In the genomic region with DNA sequence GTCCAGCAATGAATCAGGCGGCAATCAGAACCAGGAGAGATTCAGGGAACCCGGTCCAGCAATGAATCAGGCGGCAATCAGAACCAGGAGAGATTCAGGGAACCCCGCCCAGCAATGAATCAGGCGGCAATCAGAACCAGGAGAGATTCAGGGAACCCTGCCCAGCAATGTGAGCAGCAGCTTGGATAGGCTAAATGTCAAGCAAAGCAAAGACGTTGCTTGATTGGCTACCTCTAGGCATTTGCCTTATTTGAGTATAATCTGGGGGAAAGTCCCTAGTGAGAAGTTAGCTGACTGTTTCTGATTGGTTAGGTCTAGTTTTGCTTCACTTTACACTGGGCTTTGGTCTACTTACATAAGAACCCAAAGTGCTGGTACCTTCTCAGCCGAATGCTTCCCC, we compare ENCODE assay signal across 1 cellular context.
TF ChIP-seq lines count a peak whose summit lies in the region.

No MANE protein-coding gene starts in this region.

TF ChIP-seq in WTC11, 78 proteins besides CTCF, POLR2A, EP300 and RAD21 (continued from another document):
- TF ChIP-seq, protein P1, sequence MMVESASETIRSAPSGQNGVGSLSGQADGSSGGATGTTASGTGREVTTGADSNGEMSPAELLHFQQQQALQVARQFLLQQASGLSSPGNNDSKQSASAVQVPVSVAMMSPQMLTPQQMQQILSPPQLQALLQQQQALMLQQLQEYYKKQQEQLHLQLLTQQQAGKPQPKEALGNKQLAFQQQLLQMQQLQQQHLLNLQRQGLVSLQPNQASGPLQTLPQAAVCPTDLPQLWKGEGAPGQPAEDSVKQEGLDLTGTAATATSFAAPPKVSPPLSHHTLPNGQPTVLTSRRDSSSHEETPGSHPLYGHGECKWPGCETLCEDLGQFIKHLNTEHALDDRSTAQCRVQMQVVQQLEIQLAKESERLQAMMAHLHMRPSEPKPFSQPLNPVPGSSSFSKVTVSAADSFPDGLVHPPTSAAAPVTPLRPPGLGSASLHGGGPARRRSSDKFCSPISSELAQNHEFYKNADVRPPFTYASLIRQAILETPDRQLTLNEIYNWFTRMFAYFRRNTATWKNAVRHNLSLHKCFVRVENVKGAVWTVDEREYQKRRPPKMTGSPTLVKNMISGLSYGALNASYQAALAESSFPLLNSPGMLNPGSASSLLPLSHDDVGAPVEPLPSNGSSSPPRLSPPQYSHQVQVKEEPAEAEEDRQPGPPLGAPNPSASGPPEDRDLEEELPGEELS (CRISPR knock-in tag; IDR thresholded peaks at IDR 0.05), result no peak
- no peak for TF ChIP-seq TEAD4 (CRISPR knock-in tag; IDR thresholded peaks at IDR 0.05)
- TF ChIP-seq, protein P2, sequence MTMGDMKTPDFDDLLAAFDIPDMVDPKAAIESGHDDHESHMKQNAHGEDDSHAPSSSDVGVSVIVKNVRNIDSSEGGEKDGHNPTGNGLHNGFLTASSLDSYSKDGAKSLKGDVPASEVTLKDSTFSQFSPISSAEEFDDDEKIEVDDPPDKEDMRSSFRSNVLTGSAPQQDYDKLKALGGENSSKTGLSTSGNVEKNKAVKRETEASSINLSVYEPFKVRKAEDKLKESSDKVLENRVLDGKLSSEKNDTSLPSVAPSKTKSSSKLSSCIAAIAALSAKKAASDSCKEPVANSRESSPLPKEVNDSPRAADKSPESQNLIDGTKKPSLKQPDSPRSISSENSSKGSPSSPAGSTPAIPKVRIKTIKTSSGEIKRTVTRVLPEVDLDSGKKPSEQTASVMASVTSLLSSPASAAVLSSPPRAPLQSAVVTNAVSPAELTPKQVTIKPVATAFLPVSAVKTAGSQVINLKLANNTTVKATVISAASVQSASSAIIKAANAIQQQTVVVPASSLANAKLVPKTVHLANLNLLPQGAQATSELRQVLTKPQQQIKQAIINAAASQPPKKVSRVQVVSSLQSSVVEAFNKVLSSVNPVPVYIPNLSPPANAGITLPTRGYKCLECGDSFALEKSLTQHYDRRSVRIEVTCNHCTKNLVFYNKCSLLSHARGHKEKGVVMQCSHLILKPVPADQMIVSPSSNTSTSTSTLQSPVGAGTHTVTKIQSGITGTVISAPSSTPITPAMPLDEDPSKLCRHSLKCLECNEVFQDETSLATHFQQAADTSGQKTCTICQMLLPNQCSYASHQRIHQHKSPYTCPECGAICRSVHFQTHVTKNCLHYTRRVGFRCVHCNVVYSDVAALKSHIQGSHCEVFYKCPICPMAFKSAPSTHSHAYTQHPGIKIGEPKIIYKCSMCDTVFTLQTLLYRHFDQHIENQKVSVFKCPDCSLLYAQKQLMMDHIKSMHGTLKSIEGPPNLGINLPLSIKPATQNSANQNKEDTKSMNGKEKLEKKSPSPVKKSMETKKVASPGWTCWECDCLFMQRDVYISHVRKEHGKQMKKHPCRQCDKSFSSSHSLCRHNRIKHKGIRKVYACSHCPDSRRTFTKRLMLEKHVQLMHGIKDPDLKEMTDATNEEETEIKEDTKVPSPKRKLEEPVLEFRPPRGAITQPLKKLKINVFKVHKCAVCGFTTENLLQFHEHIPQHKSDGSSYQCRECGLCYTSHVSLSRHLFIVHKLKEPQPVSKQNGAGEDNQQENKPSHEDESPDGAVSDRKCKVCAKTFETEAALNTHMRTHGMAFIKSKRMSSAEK (CRISPR knock-in tag; IDR thresholded peaks at IDR 0.05; ENCODE audit: borderline replicate concordance), result no peak
- TF ChIP-seq, protein P3, sequence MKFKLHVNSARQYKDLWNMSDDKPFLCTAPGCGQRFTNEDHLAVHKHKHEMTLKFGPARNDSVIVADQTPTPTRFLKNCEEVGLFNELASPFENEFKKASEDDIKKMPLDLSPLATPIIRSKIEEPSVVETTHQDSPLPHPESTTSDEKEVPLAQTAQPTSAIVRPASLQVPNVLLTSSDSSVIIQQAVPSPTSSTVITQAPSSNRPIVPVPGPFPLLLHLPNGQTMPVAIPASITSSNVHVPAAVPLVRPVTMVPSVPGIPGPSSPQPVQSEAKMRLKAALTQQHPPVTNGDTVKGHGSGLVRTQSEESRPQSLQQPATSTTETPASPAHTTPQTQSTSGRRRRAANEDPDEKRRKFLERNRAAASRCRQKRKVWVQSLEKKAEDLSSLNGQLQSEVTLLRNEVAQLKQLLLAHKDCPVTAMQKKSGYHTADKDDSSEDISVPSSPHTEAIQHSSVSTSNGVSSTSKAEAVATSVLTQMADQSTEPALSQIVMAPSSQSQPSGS (CRISPR knock-in tag; IDR thresholded peaks at IDR 0.05; ENCODE audit: borderline replicate concordance, low read depth), result no peak
- no peak for TF ChIP-seq SP1 (CRISPR knock-in tag; conservative IDR thresholded peaks at IDR 0.05)
- TF ChIP-seq, protein P4, sequence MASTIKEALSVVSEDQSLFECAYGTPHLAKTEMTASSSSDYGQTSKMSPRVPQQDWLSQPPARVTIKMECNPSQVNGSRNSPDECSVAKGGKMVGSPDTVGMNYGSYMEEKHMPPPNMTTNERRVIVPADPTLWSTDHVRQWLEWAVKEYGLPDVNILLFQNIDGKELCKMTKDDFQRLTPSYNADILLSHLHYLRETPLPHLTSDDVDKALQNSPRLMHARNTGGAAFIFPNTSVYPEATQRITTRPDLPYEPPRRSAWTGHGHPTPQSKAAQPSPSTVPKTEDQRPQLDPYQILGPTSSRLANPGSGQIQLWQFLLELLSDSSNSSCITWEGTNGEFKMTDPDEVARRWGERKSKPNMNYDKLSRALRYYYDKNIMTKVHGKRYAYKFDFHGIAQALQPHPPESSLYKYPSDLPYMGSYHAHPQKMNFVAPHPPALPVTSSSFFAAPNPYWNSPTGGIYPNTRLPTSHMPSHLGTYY (CRISPR knock-in tag; IDR thresholded peaks at IDR 0.05), result no peak
- TF ChIP-seq, protein P5, sequence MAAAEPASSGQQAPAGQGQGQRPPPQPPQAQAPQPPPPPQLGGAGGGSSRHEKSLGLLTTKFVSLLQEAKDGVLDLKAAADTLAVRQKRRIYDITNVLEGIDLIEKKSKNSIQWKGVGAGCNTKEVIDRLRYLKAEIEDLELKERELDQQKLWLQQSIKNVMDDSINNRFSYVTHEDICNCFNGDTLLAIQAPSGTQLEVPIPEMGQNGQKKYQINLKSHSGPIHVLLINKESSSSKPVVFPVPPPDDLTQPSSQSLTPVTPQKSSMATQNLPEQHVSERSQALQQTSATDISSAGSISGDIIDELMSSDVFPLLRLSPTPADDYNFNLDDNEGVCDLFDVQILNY (CRISPR knock-in tag; IDR thresholded peaks at IDR 0.05), result no peak
